15 cellular contexts compared by ENCODE assay signal in genomic region chr18:35969676-35970075, GRCh38.
DNase-seq lines count a peak whose midpoint lies in the region; ATAC-seq and TF ChIP-seq lines count a peak whose summit lies in the region.
"Had no signal": no experiment of that assay in that cellular context is flagged by ENCODE, and none has a peak within 500 bp of the region (broad histone marks: within the 10 kb centered on the region; RNA-seq: fewer than 3 reads in every experiment).

No MANE protein-coding gene starts in this region.

- no peak for DNase-seq in activated CD8-positive, alpha-beta memory T cell treated with anti-CD3 and anti-CD28 coated beads, Interleukin-2, amount 10 ng/mL, durations not matched to agents 7 days and 5 days
- no peak for DNase-seq in activated CD8-positive, alpha-beta memory T cell treated with anti-CD3 and anti-CD28 coated beads, Interleukin-2, amount 50 U/mL, for 4 hours
- DNase-seq in activated naive CD8-positive, alpha-beta T cell treated with anti-CD3 and anti-CD28 coated beads for 36 hours, result no peak
- DNase-seq in naive thymus-derived CD8-positive, alpha-beta T cell, result no peak
- DNase-seq in right lobe of liver (no peak), head of caudate nucleus (no peak)
- DNase-seq in stimulated activated naive CD4-positive, alpha-beta T cell treated with Interleukin-2 at 50 U/mL for 16 hours (lab: John Stamatoyannopoulos, UW), result no peak
- DNase-seq: activated CD4-positive, alpha-beta T cell treated with anti-CD3 and anti-CD28 coated beads for 1 hour; body of pancreas; IMR-90; left cardiac atrium; NCI-H1417; Right ventricle myocardium superior had no signal

- peak overlapping the region; percentile 5; the same call in 1 of the 2 replicates for H2AFZ ChIP-seq in Loucy (ENCODE audit: low read length)
- H2AFZ ChIP-seq: hepatocyte had no signal

- peak overlapping the region; percentile 41 for H3K9ac ChIP-seq in Loucy (ENCODE audit: low read depth, low read length, poor library complexity, severe bottlenecking)

- H3K27me3 Mint-ChIP-seq in activated CD8-positive, alpha-beta memory T cell treated with anti-CD3 and anti-CD28 coated beads, Interleukin-2, amount 10 ng/mL, durations not matched to agents 7 days and 5 days, result no peaks in the 10 kb centered on the region
- H3K27me3 Mint-ChIP-seq in activated naive CD8-positive, alpha-beta T cell treated with anti-CD3 and anti-CD28 coated beads for 36 hours, result no peaks in the 10 kb centered on the region
- H3K27me3 Mint-ChIP-seq in naive thymus-derived CD8-positive, alpha-beta T cell, result peaks cover 0 to 1% (median 0%) of the 10 kb centered on the region in 5 donors

- H3K4me1 Mint-ChIP-seq in activated CD8-positive, alpha-beta memory T cell treated with anti-CD3 and anti-CD28 coated beads, Interleukin-2, amount 10 ng/mL, durations not matched to agents 7 days and 5 days, result peaks cover 34% of the 10 kb centered on the region
- peaks cover 33% of the 10 kb centered on the region for H3K4me1 Mint-ChIP-seq in activated naive CD8-positive, alpha-beta T cell treated with anti-CD3 and anti-CD28 coated beads for 36 hours
- peaks cover 29 to 56% (median 54%) of the 10 kb centered on the region in 4 donors for H3K4me1 Mint-ChIP-seq in naive thymus-derived CD8-positive, alpha-beta T cell

- peaks cover 10% of the 10 kb centered on the region for H3K36me3 Mint-ChIP-seq in activated CD8-positive, alpha-beta memory T cell treated with anti-CD3 and anti-CD28 coated beads, Interleukin-2, amount 10 ng/mL, durations not matched to agents 7 days and 5 days
- H3K36me3 Mint-ChIP-seq in activated naive CD8-positive, alpha-beta T cell treated with anti-CD3 and anti-CD28 coated beads for 36 hours, result peaks cover 22% of the 10 kb centered on the region
- peaks cover 0 to 6% (median 4%) of the 10 kb centered on the region in 3 donors for H3K36me3 Mint-ChIP-seq in naive thymus-derived CD8-positive, alpha-beta T cell

- H3K4me3 Mint-ChIP-seq in activated CD8-positive, alpha-beta memory T cell treated with anti-CD3 and anti-CD28 coated beads, Interleukin-2, amount 10 ng/mL, durations not matched to agents 7 days and 5 days, result peak overlapping the region; percentile 87
- peak overlapping the region; percentile 26 for H3K4me3 Mint-ChIP-seq in activated naive CD8-positive, alpha-beta T cell treated with anti-CD3 and anti-CD28 coated beads for 36 hours
- H3K4me3 Mint-ChIP-seq in naive thymus-derived CD8-positive, alpha-beta T cell, result peak overlapping the region; percentile 28 to 93 (median 58)

- intact Hi-C loops in right lobe of liver (cut with DNase I), result no loop called here
- intact Hi-C loops in head of caudate nucleus (cut with DNase I), result loop anchor here (5.0 to 10.0 kb wide), 2 partner anchors 98 to 155 kb away; partner anchors contain the start of genes ELP2, RPRD1A and SLC39A6

- TF ChIP-seq CTCF in Loucy (conservative IDR thresholded peaks at IDR 0.05; ENCODE audit: low read length), result no peak
- no peak for TF ChIP-seq CTCF in right lobe of liver (IDR thresholded peaks at IDR 0.05)

- POLR2A ChIA-PET in naive thymus-derived CD8-positive, alpha-beta T cell (lab: Charles Lee), result interaction anchor here (4.1 kb wide), 1 partner anchor 160 kb away, joined by 27 read pairs; the partner anchor contains the start of genes ELP2 and SLC39A6

- H3K36me3 ChIP-seq in Loucy (ENCODE audit: insufficient read depth, low read length), result no peaks in the 10 kb centered on the region
- H3K36me3 ChIP-seq in right lobe of liver, result no peaks in the 10 kb centered on the region

- H3K9me3 ChIP-seq in Loucy (ENCODE audit: insufficient read depth, low read depth, low read length), result no peaks in the 10 kb centered on the region
- H3K9me3 ChIP-seq in right lobe of liver, result no peaks in the 10 kb centered on the region
- H3K9me3 ChIP-seq: body of pancreas had no signal

- no peaks in the 10 kb centered on the region for H3F3A ChIP-seq in Loucy (ENCODE audit: low read depth)

- ATAC-seq in activated CD8-positive, alpha-beta memory T cell treated with anti-CD3 and anti-CD28 coated beads, Interleukin-2, amount 10 ng/mL, durations not matched to agents 7 days and 5 days, result no peak
- no peak for ATAC-seq in naive thymus-derived CD8-positive, alpha-beta T cell
- ATAC-seq in right lobe of liver, result no peak
- ATAC-seq: body of pancreas, left cardiac atrium had no signal

- H3K27ac Mint-ChIP-seq in activated CD8-positive, alpha-beta memory T cell treated with anti-CD3 and anti-CD28 coated beads, Interleukin-2, amount 10 ng/mL, durations not matched to agents 7 days and 5 days, result peak overlapping the region; percentile 69
- H3K27ac Mint-ChIP-seq in activated naive CD8-positive, alpha-beta T cell treated with anti-CD3 and anti-CD28 coated beads for 36 hours, result peak overlapping the region; percentile 14
- H3K27ac Mint-ChIP-seq in naive thymus-derived CD8-positive, alpha-beta T cell, result peak overlapping the region; percentile 72 to 96 (median 92)

- no peaks in the 10 kb centered on the region for H3K27me3 ChIP-seq in Loucy (ENCODE audit: insufficient read depth, low read length, poor library complexity, severe bottlenecking)
- H3K27me3 ChIP-seq in right lobe of liver, result no peaks in the 10 kb centered on the region
- H3K27me3 ChIP-seq: body of pancreas, hepatocyte had no signal

- no peak overlapping the region for H3K27ac ChIP-seq in right lobe of liver
- H3K27ac ChIP-seq: body of pancreas, hepatocyte had no signal

- no peak for TF ChIP-seq POLR2A in right lobe of liver (IDR thresholded peaks at IDR 0.05)

- peak overlapping the region; percentile 59 for H3K4me3 ChIP-seq in Loucy (ENCODE audit: low read length, poor library complexity, severe bottlenecking)
- no peak overlapping the region for H3K4me3 ChIP-seq in right lobe of liver
- H3K4me3 ChIP-seq: body of pancreas, hepatocyte had no signal

- H3K4me2 ChIP-seq in Loucy (ENCODE audit: low read depth, low read length, poor library complexity, severe bottlenecking), result peak overlapping the region; percentile 87
- H3K4me2 ChIP-seq: hepatocyte had no signal

- peaks cover 7% of the 10 kb centered on the region for H4K20me1 ChIP-seq in Loucy (ENCODE audit: insufficient read depth, low read length, poor library complexity, severe bottlenecking)

- CTCF ChIA-PET in activated CD8-positive, alpha-beta memory T cell treated with anti-CD3 and anti-CD28 coated beads, Interleukin-2, amount 10 ng/mL, durations not matched to agents 7 days and 5 days (lab: Charles Lee), result interaction anchor here (2.5 kb wide), 1 partner anchor 19 kb away, joined by 8 read pairs; no protein-coding TSS in a partner anchor

- H3K4me1 ChIP-seq in Loucy (ENCODE audit: insufficient read depth, low read length, poor library complexity, severe bottlenecking), result peaks cover 36% of the 10 kb centered on the region
- peaks cover 0 to 10% (median 0%) of the 10 kb centered on the region in 4 donors for H3K4me1 ChIP-seq in right lobe of liver

- H3K79me2 ChIP-seq in Loucy (ENCODE audit: insufficient read depth, low read length), result peaks cover 21% of the 10 kb centered on the region

- H3K9me2 ChIP-seq in Loucy (replicated peaks; ENCODE audit: low read depth, low read length), result no peaks in the 10 kb centered on the region

- no peaks in the 10 kb centered on the region for H3K9me3 Mint-ChIP-seq in activated CD8-positive, alpha-beta memory T cell treated with anti-CD3 and anti-CD28 coated beads, Interleukin-2, amount 10 ng/mL, durations not matched to agents 7 days and 5 days (ENCODE audit: low read depth)
- H3K9me3 Mint-ChIP-seq in activated naive CD8-positive, alpha-beta T cell treated with anti-CD3 and anti-CD28 coated beads for 36 hours, result no peaks in the 10 kb centered on the region
- H3K9me3 Mint-ChIP-seq in naive thymus-derived CD8-positive, alpha-beta T cell, result peaks cover 0 to 2% (median 0%) of the 10 kb centered on the region in 9 donors

Comparison
In these comparisons a context has a peak if more than half of its experiments do, and no peak if none do; other contexts are left out.
1. H3K27ac Mint-ChIP-seq: peak in every context shown above with its lines; median percentile 92 in naive thymus-derived CD8-positive, alpha-beta T cell; 69 in activated CD8-positive, alpha-beta memory T cell treated with anti-CD3 and anti-CD28 coated beads, Interleukin-2, amount 10 ng/mL, durations not matched to agents 7 days and 5 days; 14 in activated naive CD8-positive, alpha-beta T cell treated with anti-CD3 and anti-CD28 coated beads for 36 hours.
2. H3K4me3 Mint-ChIP-seq: peak in every context shown above with its lines; median percentile 87 in activated CD8-positive, alpha-beta memory T cell treated with anti-CD3 and anti-CD28 coated beads, Interleukin-2, amount 10 ng/mL, durations not matched to agents 7 days and 5 days; 58 in naive thymus-derived CD8-positive, alpha-beta T cell; 26 in activated naive CD8-positive, alpha-beta T cell treated with anti-CD3 and anti-CD28 coated beads for 36 hours.